12 cellular contexts compared by ENCODE assay signal in genomic region chr13:48730971-48731658, GRCh38.
DNase-seq lines count a peak whose midpoint lies in the region; ATAC-seq and TF ChIP-seq lines count a peak whose summit lies in the region.
"Had no signal": no experiment of that assay in that cellular context is flagged by ENCODE, and none has a peak within 500 bp of the region (broad histone marks: within the 10 kb centered on the region; RNA-seq: fewer than 3 reads in every experiment).

No MANE protein-coding gene starts in this region.

- H3K27ac Mint-ChIP-seq in activated T-cell treated with anti-CD3 and anti-CD28 coated beads, Interleukin-2, amount 50 U/mL, for 72 hours = no peak overlapping the region
- H3K27ac Mint-ChIP-seq in endodermal cell = no peak overlapping the region
- H3K27ac Mint-ChIP-seq: activated B cell treated with CpG ODN at 0.5 μM for 24 hours, B cell had no signal

- H3K36me3 ChIP-seq in endodermal cell (ENCODE audit: control insufficient read depth, insufficient read depth, low read length) = no peaks in the 10 kb centered on the region
- H3K36me3 ChIP-seq: tibial nerve had no signal

- no peaks in the 10 kb centered on the region for H3K36me3 Mint-ChIP-seq in activated T-cell treated with anti-CD3 and anti-CD28 coated beads, Interleukin-2, amount 50 U/mL, for 72 hours (ENCODE audit: insufficient read depth in 2 of 2)
- H3K36me3 Mint-ChIP-seq in endodermal cell (ENCODE audit: low read depth) = no peaks in the 10 kb centered on the region

- H3K4me3 ChIP-seq in endodermal cell (ENCODE audit: low read length) = no peak overlapping the region

- H3K27ac ChIP-seq in endodermal cell (ENCODE audit: low read depth, low read length) = no peak overlapping the region
- H3K27ac ChIP-seq: tibial nerve had no signal

- peak overlapping the region in 1 of 2 donors; percentile 57 for H3K4me3 Mint-ChIP-seq in activated T-cell treated with anti-CD3 and anti-CD28 coated beads, Interleukin-2, amount 50 U/mL, for 72 hours
- no peak overlapping the region for H3K4me3 Mint-ChIP-seq in endodermal cell

- H3K27me3 ChIP-seq in endodermal cell (ENCODE audit: control insufficient read depth, insufficient read depth, low read length, poor library complexity, severe bottlenecking) = no peaks in the 10 kb centered on the region
- H3K27me3 ChIP-seq: tibial nerve had no signal

- peaks cover 8% of the 10 kb centered on the region for H3K27me3 Mint-ChIP-seq in activated T-cell treated with anti-CD3 and anti-CD28 coated beads, Interleukin-2, amount 50 U/mL, for 72 hours (ENCODE audit: low read depth)
- peaks cover 4% of the 10 kb centered on the region for H3K27me3 Mint-ChIP-seq in endodermal cell (ENCODE audit: insufficient read depth)

- no peaks in the 10 kb centered on the region for H3K4me1 ChIP-seq in endodermal cell (ENCODE audit: control insufficient read depth, insufficient read depth, low read length)

- H3K9me3 Mint-ChIP-seq in activated T-cell treated with anti-CD3 and anti-CD28 coated beads, Interleukin-2, amount 50 U/mL, for 72 hours = no peaks in the 10 kb centered on the region
- no peaks in the 10 kb centered on the region for H3K9me3 Mint-ChIP-seq in endodermal cell
- H3K9me3 Mint-ChIP-seq: activated B cell treated with CpG ODN at 0.5 μM for 24 hours had no signal

- ATAC-seq in activated T-cell treated with anti-CD3 and anti-CD28 coated beads, Interleukin-2, amount 50 U/mL, for 72 hours (replicated peaks in 1 of 2) = peak; percentile 68 to 91
- ATAC-seq in HG03565 (IDR thresholded peaks at IDR 0.05; ENCODE audit: unreplicated experiment) = no peak

- H3K9me3 ChIP-seq in endodermal cell (ENCODE audit: control insufficient read depth, low read length) = no peaks in the 10 kb centered on the region
- H3K9me3 ChIP-seq: tibial nerve had no signal

- H3K9ac ChIP-seq in endodermal cell (ENCODE audit: extremely low read depth, low read length, poor library complexity, severe bottlenecking) = no peak overlapping the region

- peaks cover 8% of the 10 kb centered on the region for H3K4me1 Mint-ChIP-seq in activated T-cell treated with anti-CD3 and anti-CD28 coated beads, Interleukin-2, amount 50 U/mL, for 72 hours (ENCODE audit: low read depth)
- H3K4me1 Mint-ChIP-seq in endodermal cell = peaks cover 12% of the 10 kb centered on the region

- peak; percentile 42 for TF ChIP-seq CTCF in endodermal cell (conservative IDR thresholded peaks at IDR 0.05)

- 78 to 81% methylated on average over 4 to 6 of the region's 6 CpGs for WGBS in endodermal cell (ENCODE audit: insufficient coverage in 1 of 2, insufficient read length in 1 of 2), 2 experiments

- no peak for DNase-seq in activated T-cell treated with anti-CD3 and anti-CD28 coated beads, Interleukin-2, amount 50 U/mL, for 72 hours
- no peak for DNase-seq in activated T-cell treated with anti-CD3 and anti-CD28 coated beads, Interleukin-2, amount 50 U/mL, for 1 hour
- DNase-seq in M059J (ENCODE audit: low read depth) (peak; percentile 59), endodermal cell (peak; percentile 56), renal cortical epithelial cell (ENCODE audit: low read depth) (peak; percentile 42), NCI-H1694 treated with DMSO at 0.1 percent for 48 hours (lab: John Stamatoyannopoulos, UW) (no peak)
- no peak for DNase-seq in activated CD8-positive, alpha-beta memory T cell treated with anti-CD3 and anti-CD28 coated beads for 24 hours
- DNase-seq: NCI-H1436 had no signal

Comparison
In these comparisons a context has a peak if more than half of its experiments do, and no peak if none do; other contexts are left out.
1. DNase-seq: peak in M059J (single experiment), endodermal cell (single experiment) and renal cortical epithelial cell (single experiment); none in activated T-cell treated with anti-CD3 and anti-CD28 coated beads, Interleukin-2, amount 50 U/mL, for 72 hours (0 of 2), activated T-cell treated with anti-CD3 and anti-CD28 coated beads, Interleukin-2, amount 50 U/mL, for 1 hour (single experiment), NCI-H1694 treated with DMSO at 0.1 percent for 48 hours (single experiment) and activated CD8-positive, alpha-beta memory T cell treated with anti-CD3 and anti-CD28 coated beads for 24 hours (single experiment).